19 cellular contexts compared by ENCODE assay signal in genomic region chr7:135571834-135572233, GRCh38. TPM values are rescaled to one million over a fixed set of nuclear protein-coding genes. Genes with fewer than 3 reads are reported as not detected.
A peak's percentile ranks its signal among the peaks of the same experiment; 100 is the strongest.
DNase-seq lines count a peak whose midpoint lies in the region; ATAC-seq, FAIRE-seq and TF ChIP-seq lines count a peak whose summit lies in the region.
"Had no signal": no experiment of that assay in that cellular context is flagged by ENCODE, and none has a peak within 500 bp of the region (broad histone marks: within the 10 kb centered on the region; RNA-seq: fewer than 3 reads in every experiment).

No MANE protein-coding gene starts in this region.

- dilution Hi-C loops in endothelial cell of umbilical vein (cut with MboI; ENCODE audit: extremely low pct_ligation_motif_present, low sequenced_read_pairs): no loop called here

- H3K4me2 ChIP-seq in endothelial cell of umbilical vein (ENCODE audit: insufficient read depth, low read length): no peak overlapping the region
- no peak overlapping the region for H3K4me2 ChIP-seq in SK-N-SH
- H3K4me2 ChIP-seq: BLaER1 treated with 17β-estradiol and CSF1 and Interleukin-3, amounts not matched to agents 10 nM and 100 nM had no signal

- no peak overlapping the region for H3K4me3 ChIP-seq in HEK293 (ENCODE audit: low read depth, low read length)
- no peak overlapping the region for H3K4me3 ChIP-seq in endothelial cell of umbilical vein (replicated peaks in 1 of 3; ENCODE audit: insufficient read depth in 1 of 3, low read depth in 1 of 3, low read length in 3 of 3)
- no peak overlapping the region for H3K4me3 ChIP-seq in SK-N-SH (ENCODE audit: low read depth in 2 of 2, low read length in 1 of 2)
- H3K4me3 ChIP-seq in prostate gland: no peak overlapping the region
- no peak overlapping the region for H3K4me3 ChIP-seq in left lung
- H3K4me3 ChIP-seq: BLaER1 treated with 17β-estradiol and CSF1 and Interleukin-3, amounts not matched to agents 10 nM and 100 nM had no signal

- no peaks in the 10 kb centered on the region for H3K9me3 ChIP-seq in HEK293 (ENCODE audit: control insufficient read depth, insufficient read depth, low read depth, low read length)
- H3K9me3 ChIP-seq in endothelial cell of umbilical vein (replicated peaks; ENCODE audit: control insufficient read depth, insufficient read depth, low read length): no peaks in the 10 kb centered on the region
- H3K9me3 ChIP-seq in SK-N-SH: no peaks in the 10 kb centered on the region
- no peaks in the 10 kb centered on the region for H3K9me3 ChIP-seq in prostate gland
- no peaks in the 10 kb centered on the region for H3K9me3 ChIP-seq in left lung
- H3K9me3 ChIP-seq: BLaER1 treated with 17β-estradiol and CSF1 and Interleukin-3, amounts not matched to agents 10 nM and 100 nM; Caco-2 had no signal

- TF ChIP-seq CTCF in HEK293 (tag by site-specific recombination; IDR thresholded peaks at IDR 0.05) (no peak), endothelial cell of umbilical vein (IDR thresholded peaks at IDR 0.05; ENCODE audit: extremely low read depth in 1 of 2, insufficient read depth in 1 of 2, low read depth in 1 of 2, low read length in 2 of 2) (no peak), SK-N-SH (IDR thresholded peaks at IDR 0.05) (no peak), prostate gland (IDR thresholded peaks at IDR 0.05) (no peak), left lung (IDR thresholded peaks at IDR 0.05) (no peak)

- H4K20me1 ChIP-seq in endothelial cell of umbilical vein (replicated peaks; ENCODE audit: control insufficient read depth, extremely low read depth, insufficient read depth, low read length): no peaks in the 10 kb centered on the region
- no peaks in the 10 kb centered on the region; the same call in 1 of the 2 replicates for H4K20me1 ChIP-seq in SK-N-SH (ENCODE audit: insufficient read depth)

- intact Hi-C loops in endothelial cell of umbilical vein (cut with micrococcal nuclease): no loop called here
- intact Hi-C loops in prostate gland (cut with DNase I): no loop called here
- intact Hi-C loops in left lung (cut with DNase I): no loop called here

- DNase-seq in endothelial cell of umbilical vein (ENCODE audit: low read depth, low spot score) (no peak), SK-N-SH (no peak), prostate gland (ENCODE audit: low spot score) (no peak), left lung (no peak)
- DNase-seq: 8988T; ACHN; AML-193; Caco-2; Calu3; CD4-positive, alpha-beta T cell; CD8-positive, alpha-beta T cell; DMS79 treated with DMSO at 0.1 percent for 48 hours; GF-D8 had no signal

- TF ChIP-seq RAD21 in SK-N-SH (IDR thresholded peaks at IDR 0.05; ENCODE audit: low read length): no peak

- WGBS in SK-N-SH (ENCODE audit: low lambda C conversion rate): 91% methylated on average over 3 of the region's 3 CpGs
- WGBS in prostate gland: 97% methylated on average over 3 of the region's 3 CpGs

- ATAC-seq in left lung: no peak
- ATAC-seq: CD8-positive, alpha-beta T cell had no signal

- TF ChIP-seq POLR2A in endothelial cell of umbilical vein (IDR thresholded peaks at IDR 0.05; ENCODE audit: low read depth, low read length): no peak
- TF ChIP-seq POLR2A in prostate gland (IDR thresholded peaks at IDR 0.05): no peak

- H3K4me1 ChIP-seq in HEK293 (ENCODE audit: control insufficient read depth, insufficient read depth, low read length) (no peaks in the 10 kb centered on the region), endothelial cell of umbilical vein (ENCODE audit: control insufficient read depth, extremely low read depth, insufficient read depth, low read length) (no peaks in the 10 kb centered on the region), SK-N-SH (ENCODE audit: control insufficient read depth in 1 of 2, insufficient read depth in 2 of 2, low read depth in 1 of 2, low read length in 1 of 2) (no peaks in the 10 kb centered on the region), prostate gland (replicated peaks) (no peaks in the 10 kb centered on the region), left lung (no peaks in the 10 kb centered on the region)
- H3K4me1 ChIP-seq: Caco-2 had no signal

- H3K9me2 ChIP-seq in SK-N-SH: no peaks in the 10 kb centered on the region

- no peak for FAIRE-seq in endothelial cell of umbilical vein (lab: Jason Lieb, UNC)
- FAIRE-seq: D721Med, GM12891, GM19239 had no signal

- POLR2A ChIA-PET in HEK293 (lab: Yijun Ruan, JAX): no interaction called here
- POLR2A ChIA-PET in endothelial cell of umbilical vein (lab: Charles Lee): no interaction called here
- POLR2A ChIA-PET in SK-N-SH (lab: Yijun Ruan, JAX): no interaction called here

- H3K79me2 ChIP-seq in endothelial cell of umbilical vein (ENCODE audit: control insufficient read depth, insufficient read depth, low read length) (peaks cover 35% of the 10 kb centered on the region), SK-N-SH (ENCODE audit: insufficient read depth) (peaks cover 57% of the 10 kb centered on the region)

- no peak for TF ChIP-seq EP300 in SK-N-SH (IDR thresholded peaks at IDR 0.05; ENCODE audit: borderline replicate concordance in 1 of 2, low read depth in 1 of 2, low read length in 1 of 2)

- TSS peak; percentile 5 for BruUV-seq in endothelial cell of umbilical vein (replicated peaks; lab: Mats Ljungman, UMichigan)

- no peak overlapping the region for H3K9ac ChIP-seq in endothelial cell of umbilical vein (replicated peaks; ENCODE audit: extremely low read depth, insufficient read depth, low read length)
- no peak overlapping the region for H3K9ac ChIP-seq in SK-N-SH
- H3K9ac ChIP-seq: BLaER1 treated with 17β-estradiol and CSF1 and Interleukin-3, amounts not matched to agents 10 nM and 100 nM had no signal

- peaks cover 6% of the 10 kb centered on the region for H3F3A ChIP-seq in SK-N-SH (replicated peaks; ENCODE audit: insufficient read depth)

- peaks cover 37 to 56% of the 10 kb centered on the region in 2 experiments for H3K36me3 ChIP-seq in HEK293 (ENCODE audit: control insufficient read depth in 2 of 2, insufficient read depth in 1 of 2, low read length in 2 of 2)
- peaks cover 8 to 20% of the 10 kb centered on the region in 2 experiments for H3K36me3 ChIP-seq in endothelial cell of umbilical vein (ENCODE audit: control insufficient read depth in 2 of 2, extremely low read depth in 1 of 2, insufficient read depth in 2 of 2, low read length in 2 of 2)
- peaks cover 37 to 65% of the 10 kb centered on the region in 2 experiments for H3K36me3 ChIP-seq in SK-N-SH (replicated peaks in 1 of 2; ENCODE audit: control insufficient read depth in 1 of 2, insufficient read depth in 2 of 2, low read length in 1 of 2)
- no peaks in the 10 kb centered on the region for H3K36me3 ChIP-seq in prostate gland
- peaks cover 0 to 51% of the 10 kb centered on the region in 2 donors for H3K36me3 ChIP-seq in left lung

- CTCF ChIA-PET in HEK293 (lab: Yijun Ruan, JAX): no interaction called here
- CTCF ChIA-PET in endothelial cell of umbilical vein (lab: Charles Lee): no interaction called here
- CTCF ChIA-PET in SK-N-SH (lab: Yijun Ruan, JAX): interaction anchor here (1.1 to 1.4 kb wide), 2 partner anchors 59 to 297 kb away, joined by 3 read pairs; no protein-coding TSS in a partner anchor

- H2AFZ ChIP-seq in endothelial cell of umbilical vein (ENCODE audit: low read depth, low read length) (no peak overlapping the region), SK-N-SH (ENCODE audit: low read depth) (no peak overlapping the region)

- H3K9me1 ChIP-seq in endothelial cell of umbilical vein (replicated peaks; ENCODE audit: control insufficient read depth, extremely low read depth, insufficient read depth, low read length): no peaks in the 10 kb centered on the region

- H3K27me3 ChIP-seq in endothelial cell of umbilical vein (ENCODE audit: control insufficient read depth in 2 of 2, insufficient read depth in 2 of 2, low read length in 2 of 2): no peaks in the 10 kb centered on the region
- H3K27me3 ChIP-seq in SK-N-SH (ENCODE audit: insufficient read depth): no peaks in the 10 kb centered on the region
- no peaks in the 10 kb centered on the region for H3K27me3 ChIP-seq in prostate gland (replicated peaks; ENCODE audit: insufficient read depth)
- no peaks in the 10 kb centered on the region for H3K27me3 ChIP-seq in left lung
- H3K27me3 ChIP-seq: BLaER1 treated with 17β-estradiol and CSF1 and Interleukin-3, amounts not matched to agents 10 nM and 100 nM had no signal

- H3K27ac ChIP-seq in HEK293 (ENCODE audit: extremely low read depth, low read depth, low read length) (no peak overlapping the region), endothelial cell of umbilical vein (ENCODE audit: insufficient read depth, low read depth, low read length) (no peak overlapping the region), SK-N-SH (ENCODE audit: low read depth in 2 of 2, low read length in 1 of 2) (no peak overlapping the region), prostate gland (no peak overlapping the region), left lung (no peak overlapping the region)
- H3K27ac ChIP-seq: BLaER1 treated with 17β-estradiol and CSF1 and Interleukin-3, amounts not matched to agents 10 nM and 100 nM; C4-2B had no signal

TF ChIP-seq in HEK293, 187 proteins besides CTCF, POLR2A, EP300 and RAD21 (continues in another document):
- TF ChIP-seq SP7 (tag by site-specific recombination; IDR thresholded peaks at IDR 0.05): no peak

TF ChIP-seq in endothelial cell of umbilical vein, 7 proteins besides CTCF, POLR2A, EP300 and RAD21 (continues in another document):
- TF ChIP-seq GATA2 (IDR thresholded peaks at IDR 0.05; ENCODE audit: insufficient read depth, insufficient read length, low read depth, low read length) (no peak), FOS (IDR thresholded peaks at IDR 0.05; ENCODE audit: borderline replicate concordance, insufficient read depth, low read length) (no peak), POLR2AphosphoS5 (IDR thresholded peaks at IDR 0.05; ENCODE audit: insufficient read depth, low read depth, low read length) (no peak)

TF ChIP-seq in SK-N-SH, 30 proteins besides CTCF, POLR2A, EP300 and RAD21 (continues in another document):
- TF ChIP-seq FOXM1 (IDR thresholded peaks at IDR 0.05; ENCODE audit: low read depth) (no peak), FOSL2 (IDR thresholded peaks at IDR 0.05; ENCODE audit: borderline replicate concordance, low read depth) (no peak), TEAD4 (IDR thresholded peaks at IDR 0.05; ENCODE audit: borderline replicate concordance, insufficient read depth) (no peak), RCOR1 (IDR thresholded peaks at IDR 0.05; ENCODE audit: low read length) (no peak)

RNA-seq across cellular contexts. Expression of gene NUP205, which starts 14.1 kb away (rescaled TPM):
- total RNA-seq in endothelial cell of umbilical vein: 72.8 and 81.3 TPM in 2 replicates
- polyA plus RNA-seq in endothelial cell of umbilical vein: 44.3 and 48.8 TPM in 2 replicates
- polyA plus RNA-seq in endothelial cell of umbilical vein (2011; cell fraction: cytosol; rRNA removed): 43.5 and 49.5 TPM in 2 replicates
- 74.8 and 92.9 TPM in 2 replicates for polyA plus RNA-seq in endothelial cell of umbilical vein (2011; cell fraction: nucleus; rRNA removed)
- 41.7 and 62.4 TPM in 2 replicates for polyA plus RNA-seq in endothelial cell of umbilical vein (2012)
- 82.0 and 94.7 TPM in 2 replicates for polyA minus RNA-seq in endothelial cell of umbilical vein
- 91.7 TPM for polyA minus RNA-seq in endothelial cell of umbilical vein (2011; cell fraction: cytosol; rRNA and poly(A)+ RNA removed)
- polyA minus RNA-seq in endothelial cell of umbilical vein (2011; cell fraction: nucleus; rRNA and poly(A)+ RNA removed): 49.8 and 78.6 TPM in 2 replicates
- 48.2 and 60.8 TPM in 2 replicates for polyA plus RNA-seq in SK-N-SH (2012; rRNA removed)
- 51.5 and 51.9 TPM in 2 replicates for polyA plus RNA-seq in SK-N-SH (2012; cell fraction: cytosol; rRNA removed)
- polyA plus RNA-seq in SK-N-SH (2012; cell fraction: nucleus; rRNA removed): 60.3 and 92.0 TPM in 2 replicates
- 10 to 100 TPM; 33.1 to 62.4 TPM for total RNA-seq in prostate gland
- 10 to 100 TPM; 42.7 to 56.3 TPM for total RNA-seq in left lung
